ENCODE assay signal across 11 cellular contexts in the genomic region with DNA sequence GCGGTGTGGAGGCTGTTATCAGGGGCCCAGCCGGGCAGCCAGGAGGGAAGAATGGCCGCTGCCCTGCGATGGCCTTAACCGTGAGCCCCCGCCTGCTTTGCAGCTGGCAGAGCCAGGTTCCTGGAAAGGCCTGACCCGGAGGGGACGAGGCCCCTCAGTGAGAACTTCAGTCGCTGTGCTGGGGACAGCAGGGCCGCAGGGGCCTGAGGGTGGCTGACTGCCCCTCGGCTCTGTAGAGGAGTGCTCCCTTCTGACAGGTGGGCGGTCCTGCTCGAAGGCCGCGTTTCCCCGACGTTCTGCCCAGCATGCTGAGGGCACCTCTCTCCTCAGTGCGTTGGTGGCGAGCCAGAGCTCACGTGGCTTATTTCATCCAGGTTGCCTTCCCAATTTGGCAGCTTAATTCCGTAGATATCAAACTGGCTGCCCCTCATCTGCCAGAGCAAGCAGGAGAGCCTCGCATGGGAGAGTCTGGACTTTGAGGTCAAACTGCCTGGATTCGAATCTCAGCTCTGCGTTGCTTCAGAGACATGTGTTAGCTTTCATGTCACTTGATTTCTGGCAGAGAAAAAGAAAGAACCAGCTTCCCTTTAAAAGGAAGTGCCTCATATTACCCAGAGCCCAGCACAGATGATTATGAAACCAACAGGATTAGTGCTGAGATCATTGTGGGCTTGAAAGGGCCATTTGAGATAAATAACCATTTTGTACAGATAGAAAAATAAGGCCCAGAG.
A peak's percentile ranks its signal among the peaks of the same experiment; 100 is the strongest.
DNase-seq lines count a peak whose midpoint lies in the region; ATAC-seq, FAIRE-seq and TF ChIP-seq lines count a peak whose summit lies in the region.
"Had no signal": no experiment of that assay in that cellular context is flagged by ENCODE, and none has a peak within 500 bp of the region (broad histone marks: within the 10 kb centered on the region; RNA-seq: fewer than 3 reads in every experiment).

No MANE protein-coding gene starts in this region.

- TF ChIP-seq CTCF in neutrophil (IDR thresholded peaks at IDR 0.05), result no peak
- no peak for TF ChIP-seq CTCF in omental fat pad (IDR thresholded peaks at IDR 0.05)

- H3K9me3 Mint-ChIP-seq in activated T-cell treated with anti-CD3 and anti-CD28 coated beads, Interleukin-2, amount 50 U/mL, for 24 hours, result no peaks in the 10 kb centered on the region

- H3K27me3 ChIP-seq in BLaER1 (no peaks in the 10 kb centered on the region), neutrophil (no peaks in the 10 kb centered on the region)

- H3K4me1 ChIP-seq in BLaER1 (peaks cover 63% of the 10 kb centered on the region), neutrophil (ENCODE audit: control insufficient read depth in 1 of 2, insufficient read depth in 1 of 2, low read depth in 1 of 2, low read length in 1 of 2) (peaks cover 12 to 19% of the 10 kb centered on the region in 2 experiments)

- peak; percentile 63 for DNase-seq in NOMO-1 treated with dmso at 0.1 percent for 144 hours (lab: John Stamatoyannopoulos, UW; ENCODE audit: unreplicated experiment)
- DNase-seq in fibroblast of gingiva (ENCODE audit: low read depth), result peak; percentile 72
- no peak for DNase-seq in frontal cortex (ENCODE audit: low spot score in 2 of 2)
- DNase-seq in HuH-7 (ENCODE audit: low spot score), result no peak
- DNase-seq in omental fat pad (ENCODE audit: low spot score), result no peak
- DNase-seq in activated T-cell treated with anti-CD3 and anti-CD28 coated beads, Interleukin-2, amount 50 U/mL, for 24 hours, result no peak
- DNase-seq: activated CD4-positive, CD25-positive, alpha-beta regulatory T cell; NCI-H1105 treated with DMSO at 0.1 percent for 48 hours had no signal

- H3K9ac ChIP-seq in BLaER1, result peak overlapping the region; percentile 42; the same call in 1 of the 2 replicates

- no peaks in the 10 kb centered on the region for H3K4me1 Mint-ChIP-seq in activated T-cell treated with anti-CD3 and anti-CD28 coated beads, Interleukin-2, amount 50 U/mL, for 24 hours (ENCODE audit: low read depth)

- H3K4me2 ChIP-seq in BLaER1, result peak overlapping the region; percentile 83

- no peak for ATAC-seq in omental fat pad (ENCODE audit: low FRiP score)

- H3K9me3 ChIP-seq in BLaER1, result peaks cover 10% of the 10 kb centered on the region
- no peaks in the 10 kb centered on the region for H3K9me3 ChIP-seq in neutrophil

- FAIRE-seq in frontal cortex (lab: Jason Lieb, UNC), result no peak
- FAIRE-seq: endothelial cell of umbilical vein had no signal

- peaks cover 31% of the 10 kb centered on the region for H3K36me3 Mint-ChIP-seq in activated T-cell treated with anti-CD3 and anti-CD28 coated beads, Interleukin-2, amount 50 U/mL, for 24 hours (ENCODE audit: low read depth)

- H3K4me3 ChIP-seq in BLaER1, result no peak overlapping the region
- H3K4me3 ChIP-seq in neutrophil (ENCODE audit: low read depth in 1 of 2, low read length in 1 of 2), result peak overlapping the region; percentile 26 to 53

- H4K20me1 ChIP-seq in BLaER1, result no peaks in the 10 kb centered on the region

- no peak overlapping the region for H3K4me3 Mint-ChIP-seq in activated T-cell treated with anti-CD3 and anti-CD28 coated beads, Interleukin-2, amount 50 U/mL, for 24 hours

- no peaks in the 10 kb centered on the region for H3K27me3 Mint-ChIP-seq in activated T-cell treated with anti-CD3 and anti-CD28 coated beads, Interleukin-2, amount 50 U/mL, for 24 hours

- peak overlapping the region; percentile 81 for H3K27ac ChIP-seq in BLaER1
- peak overlapping the region; percentile 87 for H3K27ac ChIP-seq in neutrophil

- H3K27ac Mint-ChIP-seq in activated T-cell treated with anti-CD3 and anti-CD28 coated beads, Interleukin-2, amount 50 U/mL, for 24 hours, result no peak overlapping the region

- H3K36me3 ChIP-seq in BLaER1, result peaks cover 11% of the 10 kb centered on the region
- peaks cover 1% of the 10 kb centered on the region for H3K36me3 ChIP-seq in neutrophil

Comparison
In these comparisons a context has a peak if more than half of its experiments do, and no peak if none do; other contexts are left out.
1. DNase-seq: peak in NOMO-1 treated with dmso at 0.1 percent for 144 hours (single experiment) and fibroblast of gingiva (single experiment); none in frontal cortex (0 of 2), HuH-7 (single experiment), omental fat pad (single experiment) and activated T-cell treated with anti-CD3 and anti-CD28 coated beads, Interleukin-2, amount 50 U/mL, for 24 hours (single experiment).